ENCODE assay signal across 34 cellular contexts in genomic region chr12:69600804-69601203, GRCh38. TPM values are rescaled to one million over a fixed set of nuclear protein-coding genes. Genes with fewer than 3 reads are reported as not detected.
"Had no signal": no experiment of that assay in that cellular context is flagged by ENCODE, and none has a peak within 500 bp of the region (broad histone marks: within the 10 kb centered on the region; RNA-seq: fewer than 3 reads in every experiment).

No MANE protein-coding gene starts in this region.

- DNase-seq: dermis blood vessel endothelial cell; effector memory CD4-positive, alpha-beta T cell; esophagus squamous epithelium; foreskin melanocyte; glutamatergic neuron; heart right ventricle; hippocampal formation; left cardiac atrium; left lung; mesenchymal stem cell; mucosa of descending colon; naive B cell; nephron progenitor cell; nucleus accumbens; sigmoid colon; stimulated activated CD4-positive, alpha-beta T cell treated with anti-CD3 and anti-CD28 coated beads, Interleukin-2, amount 100 ng/mL, for 24 hours; stimulated activated CD4-positive, alpha-beta T cell treated with anti-CD3 and anti-CD28 coated beads, Interleukin-4, amount 100 ng/mL, for 24 hours; stimulated activated naive CD8-positive, alpha-beta T cell treated with anti-CD3 and anti-CD28 coated beads, Interleukin-15, Interleukin-2, amounts not matched to agents 100 U/mL and 50 U/mL, for 24 hours; transverse colon; upper lobe of right lung; uterus had no signal

- H3K27me3 ChIP-seq: esophagus squamous epithelium, heart right ventricle, left lung, right atrium auricular region, sigmoid colon, suprapubic skin, transverse colon, upper lobe of right lung, uterus had no signal

- H3K4me3 Mint-ChIP-seq: mesothelial cell of epicardium; naive B cell; nephron progenitor cell; stimulated activated memory B cell treated with anti-CD40 and anti-IgM and Interleukin-4, amounts not matched to agents 10 μg/mL and 1 μg/mL and 100 μg/mL, for 72 hours had no signal

- H3K9me3 Mint-ChIP-seq: mesothelial cell of epicardium had no signal

- H3K9me3 ChIP-seq: esophagus squamous epithelium, heart right ventricle, left lung, mucosa of descending colon, prostate gland, right atrium auricular region, sigmoid colon, suprapubic skin, transverse colon, upper lobe of right lung, uterus had no signal

- H3K4me1 Mint-ChIP-seq: mesothelial cell of epicardium; naive B cell; nephron progenitor cell; stimulated activated memory B cell treated with anti-CD40 and anti-IgM and Interleukin-4, amounts not matched to agents 10 μg/mL and 1 μg/mL and 100 μg/mL, for 72 hours had no signal

- H3K27ac ChIP-seq: coronary artery, esophagus squamous epithelium, heart right ventricle, left lung, prostate gland, right atrium auricular region, sigmoid colon, suprapubic skin, transverse colon, upper lobe of right lung, uterus had no signal

- H3K4me1 ChIP-seq: esophagus squamous epithelium, left lung, prostate gland, right atrium auricular region, sigmoid colon, suprapubic skin, upper lobe of right lung, uterus had no signal

- H3K27ac Mint-ChIP-seq: mesothelial cell of epicardium; nephron progenitor cell; stimulated activated memory B cell treated with anti-CD40 and anti-IgM and Interleukin-4, amounts not matched to agents 10 μg/mL and 1 μg/mL and 100 μg/mL, for 72 hours had no signal

- H3K27me3 Mint-ChIP-seq: naive B cell; stimulated activated memory B cell treated with anti-CD40 and anti-IgM and Interleukin-4, amounts not matched to agents 10 μg/mL and 1 μg/mL and 100 μg/mL, for 72 hours had no signal

- H3K4me3 ChIP-seq: coronary artery, esophagus squamous epithelium, heart right ventricle, left lung, mucosa of descending colon, prostate gland, right atrium auricular region, sigmoid colon, suprapubic skin, transverse colon, upper lobe of right lung, uterus had no signal

- H3K36me3 ChIP-seq: uterus had no signal

- ATAC-seq: heart right ventricle; left cardiac atrium; left lung; mucosa of descending colon; stimulated activated memory B cell treated with anti-CD40 and anti-IgM and Interleukin-4, amounts not matched to agents 10 μg/mL and 1 μg/mL and 100 μg/mL, for 72 hours; stimulated activated naive CD8-positive, alpha-beta T cell treated with anti-CD3 and anti-CD28 coated beads, Interleukin-15, Interleukin-2, amounts not matched to agents 100 U/mL and 50 U/mL, for 24 hours; upper lobe of right lung had no signal

- FAIRE-seq: endothelial cell of umbilical vein, islet of Langerhans had no signal

RNA-seq across cellular contexts. Expression of gene LRRC10, which starts 9.9 kb away (rescaled TPM):
- total RNA-seq: dermis blood vessel endothelial cell, endothelial cell of umbilical vein, epithelial cell of proximal tubule, esophagus squamous epithelium, kidney epithelial cell, left lung, lower leg skin, lung microvascular endothelial cell, mesothelial cell of epicardium, mucosa of descending colon, osteocyte, prostate gland, sigmoid colon, suprapubic skin, transverse colon, upper lobe of right lung, uterus had no signal
- polyA plus RNA-seq: endothelial cell of umbilical vein had no signal
